12 cellular contexts compared by ENCODE assay signal in genomic region chr17:79126139-79126538, GRCh38. TPM values are rescaled to one million over a fixed set of nuclear protein-coding genes. Genes with fewer than 3 reads are reported as not detected.
DNase-seq lines count a peak whose midpoint lies in the region; ATAC-seq, FAIRE-seq and TF ChIP-seq lines count a peak whose summit lies in the region.
"Had no signal": no experiment of that assay in that cellular context is flagged by ENCODE, and none has a peak within 500 bp of the region (broad histone marks: within the 10 kb centered on the region; RNA-seq: fewer than 3 reads in every experiment).

No MANE protein-coding gene starts in this region.

- TF ChIP-seq RAD21 in HCT116 (IDR thresholded peaks at IDR 0.05; ENCODE audit: low read depth): peak; percentile 64

- no peaks in the 10 kb centered on the region for H3K9me2 ChIP-seq in HCT116 (ENCODE audit: insufficient read depth)

- no peak overlapping the region for H3K18ac ChIP-seq in mesendoderm (ENCODE audit: low read length)

- H3K4me1 ChIP-seq in HCT116 (ENCODE audit: control insufficient read depth in 1 of 2, insufficient read depth in 2 of 2, low read length in 2 of 2) (no peaks in the 10 kb centered on the region), mesendoderm (ENCODE audit: control insufficient read depth, low read depth, low read length) (no peaks in the 10 kb centered on the region), esophagus squamous epithelium (no peaks in the 10 kb centered on the region)

- no peak overlapping the region for H2AK5ac ChIP-seq in mesendoderm (ENCODE audit: low read length)

- no peaks in the 10 kb centered on the region for H3K79me1 ChIP-seq in mesendoderm (ENCODE audit: low read length)

- H2BK15ac ChIP-seq in mesendoderm (replicated peaks; ENCODE audit: low read depth): no peak overlapping the region

- no peaks in the 10 kb centered on the region for H3K9me3 ChIP-seq in HCT116 (ENCODE audit: control insufficient read depth in 1 of 2, insufficient read depth in 1 of 2, low read depth in 1 of 2, low read length in 2 of 2)
- H3K9me3 ChIP-seq in esophagus squamous epithelium: no peaks in the 10 kb centered on the region

- H2AFZ ChIP-seq in HCT116 (ENCODE audit: low read depth, low read length, poor library complexity, severe bottlenecking): no peak overlapping the region

- intact Hi-C loops in HCT116 (cut with micrococcal nuclease) (loop anchor here (1.0 kb wide), 1 partner anchor 39 kb away; no protein-coding TSS in a partner anchor), esophagus squamous epithelium (cut with DNase I) (no loop called here)

- H3K4me2 ChIP-seq in HCT116 (ENCODE audit: low read length): no peak overlapping the region
- no peak overlapping the region for H3K4me2 ChIP-seq in mesendoderm (ENCODE audit: low read length)

- no peak overlapping the region for H3K56ac ChIP-seq in mesendoderm (ENCODE audit: low read length)

- FAIRE-seq in D721Med (lab: Jason Lieb, UNC): no peak

- no peak for TF ChIP-seq POLR2A in HCT116 (IDR thresholded peaks at IDR 0.05; ENCODE audit: borderline replicate concordance, extremely low read depth, insufficient read depth, insufficient read length)
- TF ChIP-seq POLR2A in esophagus squamous epithelium (IDR thresholded peaks at IDR 0.05): no peak

- peak; percentile 21 for TF ChIP-seq CTCF in D721Med (IDR thresholded peaks at IDR 0.05; ENCODE audit: insufficient read depth, missing control alignments)
- peak; percentile 38 to 66 (median 58); a peak in 5 of 6 replicates for TF ChIP-seq CTCF in HCT116 (IDR thresholded peaks at IDR 0.05 in 2 of 3, conservative IDR thresholded peaks at IDR 0.05 in 1 of 3; ENCODE audit: borderline replicate concordance in 1 of 3, insufficient read depth in 1 of 3, low read depth in 2 of 3, low read length in 2 of 3)
- peak; percentile 16 for TF ChIP-seq CTCF in astrocyte of the spinal cord (IDR thresholded peaks at IDR 0.05; ENCODE audit: low read depth, low read length)
- no peak for TF ChIP-seq CTCF in esophagus squamous epithelium (IDR thresholded peaks at IDR 0.05)

- no peak overlapping the region for H2BK120ac ChIP-seq in mesendoderm (ENCODE audit: low read depth, low read length)

- POLR2A ChIA-PET in HCT116 (lab: Charles Lee): no interaction called here

- no peak overlapping the region for H3K23ac ChIP-seq in mesendoderm (ENCODE audit: low read length)

- BruUV-seq in HCT116 (replicated peaks; lab: Mats Ljungman, UMichigan): no TSS peak

- H4K8ac ChIP-seq in mesendoderm (ENCODE audit: low read depth, low read length): no peak overlapping the region

- no peak overlapping the region for H3K4me3 ChIP-seq in HCT116 (replicated peaks in 1 of 2; ENCODE audit: low read depth in 1 of 2, low read length in 2 of 2)
- no peak overlapping the region for H3K4me3 ChIP-seq in astrocyte of the spinal cord (ENCODE audit: low read depth, low read length)
- no peak overlapping the region for H3K4me3 ChIP-seq in mesendoderm (ENCODE audit: low read length)
- H3K4me3 ChIP-seq in esophagus squamous epithelium: no peak overlapping the region
- H3K4me3 ChIP-seq: SK-N-MC had no signal

- H3K9ac ChIP-seq in HCT116 (ENCODE audit: low read length): no peak overlapping the region
- H3K9ac ChIP-seq in mesendoderm (ENCODE audit: low read length): no peak overlapping the region

- CTCF ChIA-PET in HCT116 (lab: Charles Lee): no interaction called here

- peaks cover 45% of the 10 kb centered on the region for H3K27me3 ChIP-seq in HCT116 (ENCODE audit: insufficient read depth, low read length)
- H3K27me3 ChIP-seq in mesendoderm (ENCODE audit: insufficient read depth, low read length, poor library complexity): no peaks in the 10 kb centered on the region
- peaks cover 0 to 89% (median 0%) of the 10 kb centered on the region in 4 donors for H3K27me3 ChIP-seq in esophagus squamous epithelium

- H3K27ac ChIP-seq in HCT116 (ENCODE audit: low read depth, low read length) (no peak overlapping the region), mesendoderm (ENCODE audit: low read depth, low read length) (no peak overlapping the region), esophagus squamous epithelium (no peak overlapping the region)
- H3K27ac ChIP-seq: epithelial cell of prostate, SK-N-MC had no signal

- H3K79me2 ChIP-seq in HCT116 (ENCODE audit: insufficient read depth, low read length) (no peaks in the 10 kb centered on the region), mesendoderm (ENCODE audit: control insufficient read depth, insufficient read depth, low read length) (no peaks in the 10 kb centered on the region)

- H3K4ac ChIP-seq in mesendoderm (ENCODE audit: low read depth, low read length): no peak overlapping the region

- H4K20me1 ChIP-seq in HCT116 (ENCODE audit: insufficient read depth): no peaks in the 10 kb centered on the region

- no peak overlapping the region for H4K5ac ChIP-seq in mesendoderm (ENCODE audit: low read length)

- in situ Hi-C loops in astrocyte of the spinal cord (cut with HindIII; ENCODE audit: low sequenced_read_pairs): no loop called here

- no CpG with 5 or more reads among the region's 12 CpGs for WGBS in mesendoderm (ENCODE audit: extremely low coverage, insufficient coverage, low lambda C conversion rate)
- 62 to 80% methylated on average over 1 to 6 of the region's 12 CpGs for WGBS in esophagus squamous epithelium, 2 donors

- H3K36me3 ChIP-seq in HCT116 (ENCODE audit: control insufficient read depth in 1 of 2, insufficient read depth in 2 of 2, low read length in 2 of 2) (no peaks in the 10 kb centered on the region), mesendoderm (ENCODE audit: control insufficient read depth, insufficient read depth, low read length) (no peaks in the 10 kb centered on the region), esophagus squamous epithelium (no peaks in the 10 kb centered on the region)

- no peak overlapping the region for H2BK5ac ChIP-seq in mesendoderm (ENCODE audit: low read length)

- DNase-seq in D721Med (ENCODE audit: insufficient read length, low spot score) (no peak), HCT116 (ENCODE audit: low read depth, low spot score) (no peak), astrocyte of the spinal cord (ENCODE audit: low read depth, low spot score) (no peak), mesendoderm (peak; percentile 32), esophagus squamous epithelium (lab: John Stamatoyannopoulos, UW) (no peak), AG08395 (ENCODE audit: low spot score) (no peak), AML-193 (lab: John Stamatoyannopoulos, UW) (no peak)
- DNase-seq in stimulated activated naive CD4-positive, alpha-beta T cell (lab: John Stamatoyannopoulos, UW): no peak
- DNase-seq: activated CD4-positive, alpha-beta T cell treated with anti-CD3 and anti-CD28 coated beads for 4 hours; NCI-H510A treated with DMSO at 0.1 percent for 48 hours had no signal

- ATAC-seq in HCT116: peak; percentile 87

- RAD21 ChIA-PET in HCT116 (lab: Charles Lee; ENCODE audit: low non-redundant PET in 1 of 2, low total read pairs in 2 of 2, uncharacterized antibody in 2 of 2, unreplicated experiment in 2 of 2): no interaction called here

TF ChIP-seq in HCT116, 20 proteins besides CTCF, POLR2A, EP300 and RAD21:
- TF ChIP-seq ZFX (IDR thresholded peaks at IDR 0.05) (no peak), MAX (IDR thresholded peaks at IDR 0.05) (no peak), REST (IDR thresholded peaks at IDR 0.05; ENCODE audit: low read depth) (no peak)

RNA-seq across cellular contexts. Expression of gene ENGASE, which starts 51.5 kb away (rescaled TPM):
- 54.2 TPM for total RNA-seq in HCT116 (2021; ENCODE audit: unreplicated experiment)
- 21.4 and 21.8 TPM in 2 replicates for polyA plus RNA-seq in HCT116 (2012)
- 5.1 TPM for polyA plus RNA-seq in mesendoderm (2013, experiment 1 of 2)
- polyA plus RNA-seq in mesendoderm (2013, experiment 2 of 2): 6.1 TPM
- 10 to 100 TPM in 2 of 4 donors, 1 to 10 TPM in 2; 6.0 to 32.2 (median 9.5) TPM for total RNA-seq in esophagus squamous epithelium

Comparison
In these comparisons a context has a peak if more than half of its experiments do, and no peak if none do; other contexts are left out.
1. CTCF ChIP-seq: peak in D721Med (single experiment), HCT116 (3 of 3) and astrocyte of the spinal cord (single experiment); none in esophagus squamous epithelium (0 of 6).